8 cellular contexts compared by ENCODE assay signal in the genomic region with DNA sequence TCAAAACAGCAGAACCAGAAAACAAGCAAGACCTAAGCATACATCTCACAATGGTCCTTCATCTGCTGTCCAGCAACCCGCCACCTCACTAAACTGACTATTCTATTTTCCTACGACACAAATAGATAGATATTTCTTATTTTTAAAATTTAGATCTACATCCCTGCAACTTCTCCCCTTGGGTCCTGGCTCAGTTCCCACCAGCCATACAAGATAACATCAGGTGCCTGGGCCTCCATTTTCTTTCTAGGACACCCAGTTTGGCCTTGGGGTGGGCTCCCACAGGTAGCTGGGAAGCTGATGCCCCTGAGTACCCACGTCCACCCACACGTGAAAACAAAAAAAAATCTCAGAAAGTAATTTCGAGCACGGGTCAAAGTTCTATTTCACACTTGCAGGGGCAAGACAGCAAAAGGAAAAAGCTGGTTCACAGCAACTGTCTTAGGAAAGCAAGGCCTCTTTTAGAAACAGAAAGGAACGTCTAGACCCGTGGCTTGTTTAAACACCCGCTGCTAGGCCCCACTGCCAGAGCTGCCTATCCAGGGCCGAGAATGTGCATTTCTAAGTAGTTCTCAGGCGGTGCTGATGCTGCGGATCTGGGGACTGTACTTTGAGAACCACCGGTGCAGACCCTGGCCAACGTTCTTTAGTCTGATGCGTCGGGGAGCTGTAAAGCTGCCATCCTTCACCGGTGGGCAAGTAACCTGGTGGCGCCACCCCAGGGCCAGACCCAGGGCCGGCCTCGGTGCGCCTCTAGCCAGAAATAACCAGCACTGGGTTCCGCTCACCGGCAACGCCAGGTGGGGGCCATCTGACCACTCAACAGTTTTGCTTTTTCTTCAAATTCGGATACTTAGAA. TPM values are rescaled to one million over a fixed set of nuclear protein-coding genes. Genes with fewer than 3 reads are reported as not detected.
DNase-seq lines count a peak whose midpoint lies in the region; ATAC-seq lines count a peak whose summit lies in the region.

No MANE protein-coding gene starts in this region.

- H3K9ac ChIP-seq in HUES6 (ENCODE audit: low read length), result peak overlapping the region; percentile 66

- DNase-seq in SKM-1 treated with dmso at 0.1 percent for 144 hours (lab: John Stamatoyannopoulos, UW; ENCODE audit: unreplicated experiment) (peak; percentile 73), cerebellar cortex (ENCODE audit: low spot score) (peak; percentile 69), mesenteric fat pad (ENCODE audit: low spot score) (no peak)
- DNase-seq in stimulated activated CD4-positive, alpha-beta T cell treated with anti-CD3 and anti-CD28 coated beads, Interleukin-2, amount 100 ng/mL, for 4 hours (ENCODE audit: low read depth), result peak; percentile 35

- H3K4me3 ChIP-seq in GM08714 (ENCODE audit: low read length) (peak overlapping the region; percentile 79), HUES6 (ENCODE audit: low read depth, low read length) (peak overlapping the region; percentile 89)

- no peaks in the 10 kb centered on the region for H3K27me3 ChIP-seq in HUES6 (ENCODE audit: control insufficient read depth, insufficient read depth, low read length)
- no peaks in the 10 kb centered on the region for H3K27me3 ChIP-seq in layer of hippocampus (ENCODE audit: control insufficient read depth, insufficient read depth, low read length)

- peaks cover 5% of the 10 kb centered on the region; the same call in 1 of the 2 replicates for H3K9me3 ChIP-seq in HUES6 (ENCODE audit: control insufficient read depth, insufficient read depth, low read depth, low read length)

- peaks cover 18% of the 10 kb centered on the region for H3K4me1 ChIP-seq in HUES6 (ENCODE audit: control insufficient read depth, insufficient read depth, low read length)

- H3K27ac ChIP-seq in HUES6 (ENCODE audit: low read depth, low read length) (peak overlapping the region; percentile 39; the same call in 1 of the 2 replicates), layer of hippocampus (ENCODE audit: low read depth, low read length) (peak overlapping the region; percentile 92)

- peak; percentile 70 for ATAC-seq in GM21528 (IDR thresholded peaks at IDR 0.05; ENCODE audit: low FRiP score, unreplicated experiment)

- no peaks in the 10 kb centered on the region for H3K36me3 ChIP-seq in HUES6 (ENCODE audit: control insufficient read depth, insufficient read depth, low read length)

RNA-seq across cellular contexts. Expression of a gene that starts 47.3 kb away (rescaled TPM):
- 14.3 TPM for total RNA-seq in mesenteric fat pad

RNA-seq across cellular contexts. Expression of a gene that starts 53.0 kb away (rescaled TPM):
- 15.7 TPM for total RNA-seq in mesenteric fat pad
